In genomic region chr3:128464188-128464587, GRCh38 we compare ENCODE assay signal across 35 cellular contexts. TPM values are rescaled to one million over a fixed set of nuclear protein-coding genes. Genes with fewer than 3 reads are reported as not detected.
A peak's percentile ranks its signal among the peaks of the same experiment; 100 is the strongest.
DNase-seq lines count a peak whose midpoint lies in the region; ATAC-seq and TF ChIP-seq lines count a peak whose summit lies in the region.
"Had no signal": no experiment of that assay in that cellular context is flagged by ENCODE, and none has a peak within 500 bp of the region (broad histone marks: within the 10 kb centered on the region; RNA-seq: fewer than 3 reads in every experiment).

No MANE protein-coding gene starts in this region.

- no peak overlapping the region for H3K9ac ChIP-seq in MM.1S (ENCODE audit: low read length)
- H3K9ac ChIP-seq: neural progenitor cell, parathyroid adenoma had no signal

- no peak overlapping the region for H2AFZ ChIP-seq in MM.1S (ENCODE audit: low read length)
- H2AFZ ChIP-seq: neural progenitor cell, parathyroid adenoma had no signal

- H3K9me2 ChIP-seq in MM.1S (replicated peaks; ENCODE audit: insufficient read depth, low read length): no peaks in the 10 kb centered on the region

- H3K9me3 ChIP-seq in heart right ventricle (no peaks in the 10 kb centered on the region), right cardiac atrium (ENCODE audit: control insufficient read depth, low read length) (no peaks in the 10 kb centered on the region), MM.1S (replicated peaks; ENCODE audit: insufficient read depth, low read length) (no peaks in the 10 kb centered on the region), spleen (no peaks in the 10 kb centered on the region), SJCRH30 (replicated peaks) (no peaks in the 10 kb centered on the region)
- H3K9me3 ChIP-seq: right atrium auricular region, stomach had no signal

- no peaks in the 10 kb centered on the region for H3F3A ChIP-seq in MM.1S (ENCODE audit: insufficient read depth, low read length)

- peak in 8 of 9 donors; percentile 19 to 65 (median 49) for TF ChIP-seq CTCF in heart right ventricle (IDR thresholded peaks at IDR 0.05)
- peak; percentile 13; the same call in 1 of the 2 replicates for TF ChIP-seq CTCF in MM.1S (IDR thresholded peaks at IDR 0.05; ENCODE audit: low read length)
- peak; percentile 14 for TF ChIP-seq CTCF in choroid plexus epithelial cell (conservative IDR thresholded peaks at IDR 0.05; ENCODE audit: low read depth, low read length)
- peak in 9 of 11 experiments; percentile 11 to 54 (median 40) for TF ChIP-seq CTCF in spleen (IDR thresholded peaks at IDR 0.05 in 8 of 11, conservative IDR thresholded peaks at IDR 0.05 in 3 of 11)

- no peak overlapping the region for H3K27ac ChIP-seq in heart right ventricle
- no peak overlapping the region for H3K27ac ChIP-seq in right cardiac atrium (ENCODE audit: low read length)
- no peak overlapping the region for H3K27ac ChIP-seq in MM.1S (ENCODE audit: low read length)
- no peak overlapping the region for H3K27ac ChIP-seq in spleen
- H3K27ac ChIP-seq in SJCRH30: no peak overlapping the region
- H3K27ac ChIP-seq: neural progenitor cell, parathyroid adenoma, right atrium auricular region, stomach, VCaP had no signal

- DNase-seq in heart right ventricle: peak in 1 of 2 donors; percentile 16
- no peak for DNase-seq in right cardiac atrium
- DNase-seq in MM.1S: no peak
- DNase-seq in choroid plexus epithelial cell (ENCODE audit: low read depth): no peak
- DNase-seq in spleen: no peak
- no peak for DNase-seq in SJCRH30
- no peak for DNase-seq in activated effector memory CD4-positive, alpha-beta T cell treated with anti-CD3 and anti-CD28 coated beads, Interleukin-2, amount 50 U/mL, for 16 hours
- DNase-seq in activated gamma-delta T cell treated with Interleukin-2 at 50 U/mL for 16 hours: no peak
- DNase-seq: activated CD4-positive, alpha-beta T cell treated with anti-CD3 and anti-CD28 coated beads for 48 hours; activated effector memory CD4-positive, alpha-beta T cell treated with Interleukin-2 at 50 U/mL for 16 hours; activated naive CD8-positive, alpha-beta T cell treated with anti-CD3 and anti-CD28 coated beads for 36 hours; anterior cingulate cortex; CD8-positive, alpha-beta T cell; cortex of kidney; effector memory CD8-positive, alpha-beta T cell; glutamatergic neuron; islet precursor cell; left ventricle myocardium superior; NCI-H1105; NCI-H187; NCI-H524 treated with DMSO at 0.1 percent for 48 hours; SHP77 treated with DMSO at 0.1 percent for 48 hours; stimulated activated CD4-positive, alpha-beta T cell treated with anti-CD3 and anti-CD28 coated beads, Interleukin-4, amount 100 ng/mL, for 1 hour; stomach; SW 1271; T-helper 9 cell had no signal

- intact Hi-C loops in heart right ventricle (cut with DNase I) (no loop called here), right cardiac atrium (cut with DNase I) (no loop called here), spleen (cut with DNase I; ENCODE audit: low total_unique reads) (no loop called here)

- H3K4me3 ChIP-seq in heart right ventricle (no peak overlapping the region), right cardiac atrium (ENCODE audit: low read length) (no peak overlapping the region), MM.1S (ENCODE audit: low read length) (no peak overlapping the region), choroid plexus epithelial cell (ENCODE audit: low read depth, low read length) (no peak overlapping the region), spleen (no peak overlapping the region), SJCRH30 (no peak overlapping the region)
- H3K4me3 ChIP-seq: neural progenitor cell, right atrium auricular region, stomach had no signal

- no peaks in the 10 kb centered on the region for H4K20me1 ChIP-seq in MM.1S (ENCODE audit: insufficient read depth, low read length)

- H3K4me2 ChIP-seq in MM.1S (ENCODE audit: low read depth, low read length): no peak overlapping the region
- H3K4me2 ChIP-seq: neural progenitor cell had no signal

- ATAC-seq in heart right ventricle (peak in 4 of 8 donors; percentile 43 to 62 (median 52)), right cardiac atrium (no peak)
- ATAC-seq: CD8-positive, alpha-beta T cell; effector memory CD8-positive, alpha-beta T cell; left ventricle myocardium superior had no signal

- WGBS in heart right ventricle, 2 donors: 54 to 60% methylated on average over 7 of the region's 7 CpGs
- WGBS in right cardiac atrium: 58% methylated on average over 7 of the region's 7 CpGs
- 53 to 82% (median 62%) methylated on average over 7 of the region's 7 CpGs for WGBS in spleen, 5 donors

- H3K27me3 ChIP-seq in heart right ventricle (peaks cover 0 to 28% (median 9%) of the 10 kb centered on the region in 7 donors), right cardiac atrium (ENCODE audit: control insufficient read depth, insufficient read depth) (no peaks in the 10 kb centered on the region), MM.1S (replicated peaks; ENCODE audit: insufficient read depth, low read length) (peaks cover 98% of the 10 kb centered on the region), spleen (replicated peaks in 1 of 7) (peaks cover 0 to 16% (median 0%) of the 10 kb centered on the region in 7 donors), SJCRH30 (peaks cover 17% of the 10 kb centered on the region)
- H3K27me3 ChIP-seq: right atrium auricular region had no signal

- H3K79me2 ChIP-seq in MM.1S (ENCODE audit: low read length): no peaks in the 10 kb centered on the region
- H3K79me2 ChIP-seq: parathyroid adenoma had no signal

- H3K36me3 ChIP-seq in heart right ventricle: no peaks in the 10 kb centered on the region
- H3K36me3 ChIP-seq in MM.1S (replicated peaks; ENCODE audit: insufficient read depth, low read length): no peaks in the 10 kb centered on the region
- no peaks in the 10 kb centered on the region for H3K36me3 ChIP-seq in spleen
- H3K36me3 ChIP-seq in SJCRH30: no peaks in the 10 kb centered on the region
- H3K36me3 ChIP-seq: neural progenitor cell, right atrium auricular region, stomach had no signal

- TF ChIP-seq POLR2A in spleen (IDR thresholded peaks at IDR 0.05): no peak

- H3K4me1 ChIP-seq in heart right ventricle (no peaks in the 10 kb centered on the region), right cardiac atrium (ENCODE audit: control insufficient read depth, insufficient read depth, low read length) (no peaks in the 10 kb centered on the region), MM.1S (ENCODE audit: low read length) (no peaks in the 10 kb centered on the region), spleen (no peaks in the 10 kb centered on the region), SJCRH30 (no peaks in the 10 kb centered on the region)
- H3K4me1 ChIP-seq: parathyroid adenoma, right atrium auricular region, stomach had no signal

RNA-seq across cellular contexts. Expression of gene DNAJB8, which starts 2.5 kb away (rescaled TPM):
- total RNA-seq in heart right ventricle (not detected), right cardiac atrium (not detected), spleen (not detected)
- polyA plus RNA-seq in heart right ventricle (not detected), right cardiac atrium (not detected), spleen (not detected)
- not detected in 2 replicates for total RNA-seq in SJCRH30 (2014; rRNA removed; shearing (Covaris generic))
- total RNA-seq: activated CD8-positive, alpha-beta memory T cell treated with anti-CD3 and anti-CD28 coated beads for 36 hours; activated naive CD8-positive, alpha-beta T cell treated with anti-CD3 and anti-CD28 coated beads for 36 hours; bronchial epithelial cell; CD8-positive, alpha-beta T cell; left ventricle myocardium superior; M059J; myocyte; right atrium auricular region; stomach had no signal
- polyA plus RNA-seq: stomach, thymus had no signal

RNA-seq across cellular contexts. Expression of gene GATA2, which starts 28.8 kb away (rescaled TPM):
- total RNA-seq in heart right ventricle (10 to 100 TPM in 7 of 10 donors, 1 to 10 TPM in 3; 6.8 to 21.4 (median 10.7) TPM), right cardiac atrium (10 to 100 TPM in 3 of 4 donors, 1 to 10 TPM in 1; 9.7 to 18.1 (median 15.4) TPM), spleen (10 to 100 TPM; 14.4 to 28.6 (median 19.3) TPM)
- polyA plus RNA-seq in heart right ventricle (10 to 100 TPM; 16.0 to 29.8 TPM), right cardiac atrium (14.3 TPM), spleen (10 to 100 TPM in 1 of 3 donors, 1 to 10 TPM in 2; 2.2 to 11.9 (median 3.4) TPM)
- total RNA-seq in SJCRH30 (2014; rRNA removed; shearing (Covaris generic)): 17.1 and 19.8 TPM in 2 replicates
- total RNA-seq: myocyte had no signal
